ENCODE assay signal across 8 cellular contexts in the genomic region with DNA sequence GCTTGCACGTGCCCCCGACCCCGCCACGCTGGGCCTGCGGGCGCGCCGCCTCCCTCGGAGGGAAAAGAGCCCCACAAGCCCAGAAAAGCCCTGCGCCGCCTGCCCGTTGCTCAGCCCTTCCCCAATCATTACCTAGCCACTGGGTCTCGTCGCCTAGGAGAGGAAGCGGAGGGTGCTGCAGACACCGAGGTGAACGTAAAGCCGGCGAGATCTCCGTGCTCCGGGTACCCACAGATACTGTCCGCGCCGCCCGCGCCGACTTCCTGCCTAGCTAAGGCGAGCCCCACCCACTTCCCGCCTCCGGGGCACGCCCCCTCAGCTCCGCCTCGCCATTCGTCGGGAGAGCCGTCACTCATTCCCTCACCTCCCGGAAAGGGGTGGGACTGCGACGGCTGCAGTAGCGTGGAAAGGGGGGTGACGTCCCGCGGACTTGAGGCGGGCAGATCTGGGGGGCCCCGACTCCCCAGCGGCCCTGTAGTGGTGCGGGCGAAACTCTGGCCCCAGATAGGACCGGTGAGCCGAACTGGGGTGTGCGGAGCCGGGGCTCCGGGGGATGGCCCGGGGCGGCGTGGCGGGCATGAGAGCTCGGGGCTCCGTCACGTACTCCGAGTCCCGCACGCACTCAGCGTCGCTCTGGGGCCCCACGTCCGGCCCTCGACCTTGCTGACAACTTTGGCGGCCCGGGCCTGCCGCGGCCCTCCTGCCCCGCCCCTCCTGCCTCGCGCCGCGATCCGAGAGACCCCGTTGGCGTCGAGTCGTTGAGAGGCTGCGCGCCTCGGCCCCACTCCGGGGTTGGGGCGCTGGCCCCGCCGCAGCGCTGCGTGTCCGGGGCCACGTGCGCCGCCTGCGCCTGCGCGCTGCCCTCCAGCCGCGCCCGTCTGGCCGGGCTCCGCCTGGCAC. TPM values are rescaled to one million over a fixed set of nuclear protein-coding genes. Genes with fewer than 3 reads are reported as not detected.
DNase-seq lines count a peak whose midpoint lies in the region; ATAC-seq lines count a peak whose summit lies in the region.

A gene (minus strand): TSS at position 239 of the 900 bp plus-strand sequence. CDS start 3,778 bp downstream, outside the sequence.

- ATAC-seq in GM19043 (IDR thresholded peaks at IDR 0.05; ENCODE audit: low read depth, unreplicated experiment), result peak; percentile 61
- peak; percentile 79 for ATAC-seq in HG03354 (IDR thresholded peaks at IDR 0.05; ENCODE audit: poor library complexity, severe bottlenecking, unreplicated experiment)

- DNase-seq in Ammon's horn (ENCODE audit: low spot score), result peak; percentile 99
- peak; percentile 91 for DNase-seq in NCI-H460 (ENCODE audit: extremely low read depth, low read depth)
- peak; percentile 99 to 100 for DNase-seq in activated CD4-positive, alpha-beta T cell treated with anti-CD3 and anti-CD28 coated beads for 24 hours (ENCODE audit: low read depth in 2 of 2)
- peak; percentile 99 for DNase-seq in cerebellum (ENCODE audit: low spot score)
- DNase-seq in kidney glomerular epithelial cell (lab: John Stamatoyannopoulos, UW), result peak; percentile 84
- DNase-seq in stimulated activated CD4-positive, alpha-beta T cell treated with anti-CD3 and anti-CD28 coated beads, Interleukin-15, amount 100 ng/mL, for 48 hours (ENCODE audit: low read depth in 2 of 2), result peak; percentile 98 to 99

RNA-seq across cellular contexts. Expression of the gene that starts here (rescaled TPM):
- 3,383 and 3,505 TPM in 2 replicates for total RNA-seq in NCI-H460 (2014; rRNA removed; shearing (Covaris generic))
- polyA plus RNA-seq in NCI-H460 (2014; cell fraction: nucleus; rRNA removed), result 1,873 and 2,034 TPM in 2 replicates
- total RNA-seq in cerebellum, result 291 TPM

Comparison
In these comparisons a context has a peak if more than half of its experiments do, and no peak if none do; other contexts are left out.
1. Peak in every context shown above with its lines: DNase-seq and ATAC-seq.
2. RNA of the gene that starts here (total RNA-seq): 3,383 to 3,505 TPM in NCI-H460; 291 TPM in cerebellum (single experiment); every median in the first group is over 10 times any median in the second.